In the genomic region with DNA sequence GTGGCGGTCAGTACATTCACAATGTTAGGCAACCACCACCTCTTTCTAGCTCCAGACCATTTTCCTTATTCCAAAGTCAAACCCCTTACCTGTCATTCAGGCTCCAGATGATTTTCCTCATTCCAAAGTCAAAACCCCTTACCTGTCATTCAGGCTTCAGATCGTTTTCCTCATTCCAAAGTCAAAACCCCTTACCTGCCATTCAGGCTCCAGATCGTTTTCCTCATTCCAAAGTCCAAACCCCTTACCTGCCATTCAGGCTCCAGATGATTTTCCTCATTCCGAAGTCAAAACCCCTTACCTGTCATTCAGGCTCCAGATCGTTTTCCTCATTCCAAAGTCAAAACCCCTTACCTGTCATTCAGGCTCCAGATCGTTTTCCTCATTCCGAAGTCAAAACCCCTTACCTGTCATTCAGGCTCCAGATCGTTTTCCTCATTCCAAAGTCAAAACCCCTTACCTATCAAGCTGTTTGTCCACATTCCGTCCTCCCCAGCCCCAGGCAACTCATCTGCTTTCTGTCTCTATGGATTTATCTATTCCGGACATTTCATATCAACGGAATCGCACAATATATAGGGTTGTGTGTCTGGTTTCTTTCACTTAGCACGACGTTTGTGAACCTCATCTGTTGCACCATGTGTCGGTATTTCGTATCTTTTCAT, we compare ENCODE assay signal across 25 cellular contexts. TPM values are rescaled to one million over a fixed set of nuclear protein-coding genes. Genes with fewer than 3 reads are reported as not detected.
DNase-seq lines count a peak whose midpoint lies in the region; ATAC-seq, FAIRE-seq and TF ChIP-seq lines count a peak whose summit lies in the region.
"Had no signal": no experiment of that assay in that cellular context is flagged by ENCODE, and none has a peak within 500 bp of the region (broad histone marks: within the 10 kb centered on the region; RNA-seq: fewer than 3 reads in every experiment).

No MANE protein-coding gene starts in this region.

- WGBS in pancreas, 2 donors: 47 to 51% methylated on average over 16 of the region's 16 CpGs

- POLR2A ChIA-PET in WTC11 (lab: Charles Lee): no interaction called here

- CTCF ChIA-PET in WTC11 (lab: Charles Lee): no interaction called here

- H3K9me3 ChIP-seq in right atrium auricular region: no peaks in the 10 kb centered on the region
- no peaks in the 10 kb centered on the region for H3K9me3 ChIP-seq in pancreas
- H3K9me3 ChIP-seq: A549 had no signal

- H3K27me3 ChIP-seq in right atrium auricular region: no peaks in the 10 kb centered on the region
- peaks cover 0 to 14% (median 3%) of the 10 kb centered on the region in 4 donors for H3K27me3 ChIP-seq in pancreas

- intact Hi-C loops in left ventricle myocardium superior (cut with micrococcal nuclease): no loop called here
- intact Hi-C loops in pancreas (cut with DNase I): no loop called here

- TF ChIP-seq CTCF in right atrium auricular region (IDR thresholded peaks at IDR 0.05) (no peak), neural crest cell (conservative IDR thresholded peaks at IDR 0.05) (no peak), WTC11 (IDR thresholded peaks at IDR 0.05) (no peak), pancreas (IDR thresholded peaks at IDR 0.05) (no peak)

- H3K27me3 Mint-ChIP-seq in neural crest cell (ENCODE audit: low read depth) (peaks cover 6% of the 10 kb centered on the region), WTC11 (ENCODE audit: low read depth) (no peaks in the 10 kb centered on the region)

- peaks cover 24% of the 10 kb centered on the region for H3K4me1 Mint-ChIP-seq in neural crest cell
- peaks cover 52% of the 10 kb centered on the region for H3K4me1 Mint-ChIP-seq in WTC11
- H3K4me1 Mint-ChIP-seq: CD14-positive monocyte; CD4-positive, alpha-beta memory T cell; IgD-negative memory B cell had no signal

- H3K4me1 ChIP-seq in right atrium auricular region (peaks cover 0 to 5% of the 10 kb centered on the region in 2 donors), pancreas (no peaks in the 10 kb centered on the region)
- H3K4me1 ChIP-seq: A549 had no signal

- ATAC-seq in left ventricle myocardium superior (no peak), WTC11 (no peak), pancreas (no peak), GM21786 (IDR thresholded peaks at IDR 0.05; ENCODE audit: unreplicated experiment) (no peak), GM21381 (IDR thresholded peaks at IDR 0.05; ENCODE audit: unreplicated experiment) (no peak)
- ATAC-seq: A549, HepG2 had no signal

- H3K27ac ChIP-seq in right atrium auricular region (no peak overlapping the region), pancreas (no peak overlapping the region)
- H3K27ac ChIP-seq: 22Rv1, A549 had no signal

- H3K9me3 Mint-ChIP-seq in neural crest cell (no peaks in the 10 kb centered on the region), WTC11 (no peaks in the 10 kb centered on the region)
- H3K9me3 Mint-ChIP-seq: HFFc6 had no signal

- H3K4me3 Mint-ChIP-seq in neural crest cell: peak overlapping the region; percentile 32
- no peak overlapping the region for H3K4me3 Mint-ChIP-seq in WTC11
- H3K4me3 Mint-ChIP-seq: CD14-positive monocyte; CD4-positive, alpha-beta memory T cell; HFFc6; IgD-negative memory B cell had no signal

- no peak for FAIRE-seq in pancreas (lab: Jason Lieb, UNC)
- FAIRE-seq: A549, G401.6, GM12891, H54, HepG2 had no signal

- H3K36me3 ChIP-seq in right atrium auricular region (no peaks in the 10 kb centered on the region), pancreas (no peaks in the 10 kb centered on the region)

- H3K27ac Mint-ChIP-seq in neural crest cell (ENCODE audit: unreplicated experiment): no peak overlapping the region
- H3K27ac Mint-ChIP-seq in WTC11: no peak overlapping the region
- H3K27ac Mint-ChIP-seq: CD14-positive monocyte, HFFc6, IgD-negative memory B cell had no signal

- H3K36me3 Mint-ChIP-seq in neural crest cell (ENCODE audit: low read depth) (peaks cover 13% of the 10 kb centered on the region), WTC11 (peaks cover 25% of the 10 kb centered on the region)
- H3K36me3 Mint-ChIP-seq: CD14-positive monocyte; CD4-positive, alpha-beta memory T cell; IgD-negative memory B cell had no signal

- DNase-seq in right atrium auricular region (ENCODE audit: low spot score) (peak; percentile 46), left ventricle myocardium superior (no peak), ecto neural progenitor cell (ENCODE audit: low spot score) (peak; percentile 10), neural crest cell (ENCODE audit: low read depth, low spot score) (no peak), WTC11 (ENCODE audit: low spot score) (no peak), pancreas (no peak)
- DNase-seq: AML-193; CD4-positive, alpha-beta memory T cell; DMS 273 treated with DMSO at 0.1 percent for 48 hours; DMS53; DND-41; EL; HCEC 1CT; HFFc6; KBM-7 had no signal

- H3K4me3 ChIP-seq in right atrium auricular region (no peak overlapping the region), pancreas (no peak overlapping the region)
- H3K4me3 ChIP-seq: A549 had no signal

TF ChIP-seq in WTC11, 78 proteins besides CTCF, POLR2A, EP300 and RAD21:
- TF ChIP-seq ZNF138 (CRISPR knock-in tag; conservative IDR thresholded peaks at IDR 0.05) (no peak), CREB1 (CRISPR knock-in tag; IDR thresholded peaks at IDR 0.05) (no peak), JAZF1 (CRISPR knock-in tag; IDR thresholded peaks at IDR 0.05) (no peak), NFE2L1 (CRISPR knock-in tag; IDR thresholded peaks at IDR 0.05) (no peak), NR2C2 (CRISPR knock-in tag; IDR thresholded peaks at IDR 0.05) (no peak), NFYB (CRISPR knock-in tag; conservative IDR thresholded peaks at IDR 0.05; ENCODE audit: low read depth) (no peak)
- TF ChIP-seq, protein P1, sequence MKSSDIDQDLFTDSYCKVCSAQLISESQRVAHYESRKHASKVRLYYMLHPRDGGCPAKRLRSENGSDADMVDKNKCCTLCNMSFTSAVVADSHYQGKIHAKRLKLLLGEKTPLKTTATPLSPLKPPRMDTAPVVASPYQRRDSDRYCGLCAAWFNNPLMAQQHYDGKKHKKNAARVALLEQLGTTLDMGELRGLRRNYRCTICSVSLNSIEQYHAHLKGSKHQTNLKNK (CRISPR knock-in tag; IDR thresholded peaks at IDR 0.05): no peak

RNA-seq across cellular contexts. Expression of a gene that starts 5.1 kb away (rescaled TPM):
- total RNA-seq in right atrium auricular region (under 1 TPM; 0.08 to 0.48 TPM), left ventricle myocardium superior (not detected), neural crest cell (21.7 and 22.0 TPM in 2 replicates), WTC11 (2021) (51.4 to 53.0 TPM (median 52.1 TPM) in 3 replicates), pancreas (under 1 TPM; 0.21 to 0.75 (median 0.38) TPM)
- under 1 TPM; 0.30 to 0.42 TPM for polyA plus RNA-seq in pancreas
- total RNA-seq: CD4-positive, alpha-beta memory T cell had no signal
- polyA plus RNA-seq: CD14-positive monocyte; CD4-positive, alpha-beta memory T cell; HepG2; IgD-negative memory B cell had no signal

Comparison
In these comparisons a context has a peak if more than half of its experiments do, and no peak if none do; other contexts are left out.
1. DNase-seq: peak in right atrium auricular region (single experiment) and ecto neural progenitor cell (single experiment); none in left ventricle myocardium superior (single experiment), neural crest cell (single experiment), WTC11 (single experiment) and pancreas (0 of 6).
2. RNA of a gene that starts 5.1 kb away (total RNA-seq): 51.4 to 53.0 TPM in WTC11 and 21.7 to 22.0 TPM in neural crest cell; 0.08 to 0.48 TPM in right atrium auricular region, 0.21 to 0.75 TPM in pancreas and not detected in left ventricle myocardium superior (single experiment); every median in the first group is over 10 times any median in the second.